2 cellular contexts compared by ENCODE assay signal in the genomic region with DNA sequence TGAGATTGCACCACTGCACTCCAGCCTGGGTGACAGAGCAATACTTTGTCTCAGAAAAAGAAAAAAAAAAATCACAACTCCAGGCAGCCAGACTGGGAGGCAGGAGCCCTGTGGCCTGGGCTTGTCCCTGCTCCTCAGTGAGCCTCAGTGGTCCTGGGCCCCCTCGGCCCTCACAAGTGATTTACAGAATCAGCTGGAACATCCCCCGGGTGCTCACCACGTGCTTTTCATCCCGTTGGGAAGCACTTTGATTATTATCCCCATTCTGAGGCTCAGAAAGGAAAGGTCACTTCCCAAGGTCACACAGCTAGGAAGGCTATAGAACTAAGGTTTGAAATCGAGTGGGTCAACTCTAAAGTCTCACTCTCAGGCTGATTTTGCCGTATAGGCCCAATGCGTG.
TF ChIP-seq lines count a peak whose summit lies in the region.

No MANE protein-coding gene starts in this region.

TF ChIP-seq in HEK293, 187 proteins besides CTCF, POLR2A, EP300 and RAD21:
- TF ChIP-seq ZNF335 (tag by site-specific recombination; conservative IDR thresholded peaks at IDR 0.05) (0 out of 2 replicates have a peak, but pooled peaks have one; percentile 30), ZNF404 (tag by site-specific recombination; IDR thresholded peaks at IDR 0.05) (no peak)
TF ChIP-seq in HEK293: peak in this region for 1.

TF ChIP-seq in K562, 482 proteins besides CTCF, POLR2A, EP300 and RAD21:
- TF ChIP-seq RAD51 (IDR thresholded peaks at IDR 0.05; ENCODE audit: borderline replicate concordance, low read depth) (no peak), ESRRA (IDR thresholded peaks at IDR 0.05; ENCODE audit: borderline replicate concordance, low read depth) (peak; percentile 52; the same call in 1 of the 2 replicates)
